ENCODE assay signal across 14 cellular contexts in the genomic region with DNA sequence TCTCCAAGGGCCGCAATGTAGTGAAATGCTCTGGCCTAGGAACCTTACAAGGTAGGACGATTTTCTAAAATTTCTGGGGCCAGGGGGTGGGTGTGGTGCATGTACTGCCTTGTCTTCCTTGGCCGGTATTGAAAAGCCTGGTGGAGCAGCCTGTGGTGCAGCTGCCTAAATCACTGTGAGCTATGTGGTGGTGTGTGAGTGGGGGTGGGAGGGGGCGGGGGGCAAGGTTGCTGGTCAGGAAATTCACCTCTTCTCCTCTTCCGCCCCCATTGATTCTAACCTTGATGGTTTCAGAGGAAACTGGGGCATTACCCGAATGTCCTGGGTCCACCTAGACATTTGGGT.
DNase-seq lines count a peak whose midpoint lies in the region; ATAC-seq, FAIRE-seq and TF ChIP-seq lines count a peak whose summit lies in the region.
"Had no signal": no experiment of that assay in that cellular context is flagged by ENCODE, and none has a peak within 500 bp of the region (broad histone marks: within the 10 kb centered on the region; RNA-seq: fewer than 3 reads in every experiment).

No MANE protein-coding gene starts in this region.

- TF ChIP-seq POLR2A in A549 (IDR thresholded peaks at IDR 0.05; ENCODE audit: low read length) = no peak

- H3K36me3 ChIP-seq in SK-N-SH (replicated peaks in 1 of 2; ENCODE audit: control insufficient read depth in 1 of 2, insufficient read depth in 2 of 2, low read length in 1 of 2) (peaks cover 13 to 26% of the 10 kb centered on the region in 2 experiments), mesenchymal stem cell (ENCODE audit: control insufficient read depth in 1 of 2, insufficient read depth in 2 of 2, low read depth in 1 of 2, low read length in 2 of 2) (peaks cover 0 to 13% of the 10 kb centered on the region in 2 experiments)
- H3K36me3 ChIP-seq: HAP-1 had no signal

- peaks cover 20% of the 10 kb centered on the region for H3K79me1 ChIP-seq in mesenchymal stem cell (replicated peaks; ENCODE audit: low read length, poor library complexity, severe bottlenecking)

- peak overlapping the region in 1 of 2 experiments; percentile 77 for H3K14ac ChIP-seq in mesenchymal stem cell (ENCODE audit: low read length in 2 of 2)

- H3K9me3 ChIP-seq in A549 (no peaks in the 10 kb centered on the region), SK-N-SH (no peaks in the 10 kb centered on the region), mesenchymal stem cell (ENCODE audit: control insufficient read depth, low read length) (no peaks in the 10 kb centered on the region)
- H3K9me3 ChIP-seq: HAP-1 had no signal

- H2BK15ac ChIP-seq in mesenchymal stem cell (ENCODE audit: low read depth, poor library complexity, severe bottlenecking) = no peak overlapping the region

- peak overlapping the region; percentile 14 to 64 for H3K18ac ChIP-seq in mesenchymal stem cell (ENCODE audit: low read depth in 1 of 2, low read length in 2 of 2)

- ATAC-seq in A549 = peak; percentile 32 to 53; a peak in 4 of 6 replicates
- no peak for ATAC-seq in GM21447 (IDR thresholded peaks at IDR 0.05; ENCODE audit: unreplicated experiment)

- H2AFZ ChIP-seq in SK-N-SH (ENCODE audit: low read depth) = no peak overlapping the region
- H2AFZ ChIP-seq in mesenchymal stem cell (ENCODE audit: low read depth, low read length) = peak overlapping the region; percentile 72

- no peak for TF ChIP-seq RAD21 in A549 (conservative IDR thresholded peaks at IDR 0.05 in 1 of 2, IDR thresholded peaks at IDR 0.05 in 1 of 2)
- TF ChIP-seq RAD21 in SK-N-SH (IDR thresholded peaks at IDR 0.05; ENCODE audit: low read length) = no peak

- H3K4me2 ChIP-seq in A549 (peak overlapping the region; percentile 75), SK-N-SH (peak overlapping the region; percentile 63), mesenchymal stem cell (ENCODE audit: low read length, poor library complexity, severe bottlenecking) (peak overlapping the region; percentile 17)

- peaks cover 17% of the 10 kb centered on the region for H3F3A ChIP-seq in SK-N-SH (replicated peaks; ENCODE audit: insufficient read depth)

- H3K4ac ChIP-seq in mesenchymal stem cell (ENCODE audit: low read depth in 1 of 2, low read length in 2 of 2) = peak overlapping the region in 1 of 2 experiments; percentile 73

- FAIRE-seq in A549 (lab: Jason Lieb, UNC) = no peak
- FAIRE-seq: A204.1 had no signal

- H3K9ac ChIP-seq in SK-N-SH = peak overlapping the region; percentile 11; the same call in 1 of the 2 replicates
- H3K9ac ChIP-seq in mesenchymal stem cell (ENCODE audit: low read length) = no peak overlapping the region

- no peak overlapping the region for H2AK5ac ChIP-seq in mesenchymal stem cell (ENCODE audit: low read length, severe bottlenecking)

- H3K27me3 ChIP-seq in SK-N-SH (ENCODE audit: insufficient read depth) (no peaks in the 10 kb centered on the region), mesenchymal stem cell (ENCODE audit: control insufficient read depth in 1 of 2, insufficient read depth in 1 of 2, low read length in 2 of 2) (no peaks in the 10 kb centered on the region)

- peaks cover 66% of the 10 kb centered on the region for H4K20me1 ChIP-seq in SK-N-SH (ENCODE audit: insufficient read depth)

- 37% methylated on average over 6 of the region's 6 CpGs for WGBS in A549 (ENCODE audit: missing lambda C conversion rate)
- 78% methylated on average over 4 of the region's 6 CpGs for WGBS in SK-N-SH (ENCODE audit: low lambda C conversion rate)
- 7% methylated on average over 4 of the region's 6 CpGs for WGBS in mesenchymal stem cell

- no peak for TF ChIP-seq EP300 in A549 (IDR thresholded peaks at IDR 0.05)
- TF ChIP-seq EP300 in SK-N-SH (IDR thresholded peaks at IDR 0.05; ENCODE audit: borderline replicate concordance in 1 of 2, low read depth in 1 of 2, low read length in 1 of 2) = no peak

- H3K79me2 ChIP-seq in SK-N-SH (ENCODE audit: insufficient read depth) = peaks cover 98% of the 10 kb centered on the region

- H3K9me2 ChIP-seq in SK-N-SH = no peaks in the 10 kb centered on the region

- H4K8ac ChIP-seq in mesenchymal stem cell (ENCODE audit: low read length) = peak overlapping the region; percentile 4

- no peak overlapping the region for H2BK5ac ChIP-seq in mesenchymal stem cell (ENCODE audit: low read depth, low read length, poor library complexity, severe bottlenecking)

- TF ChIP-seq CTCF in A549 (IDR thresholded peaks at IDR 0.05) (no peak), SK-N-SH (IDR thresholded peaks at IDR 0.05) (no peak), epithelial cell of esophagus (IDR thresholded peaks at IDR 0.05; ENCODE audit: insufficient read depth, low read depth, low read length, missing control alignments) (no peak)

- H3K23ac ChIP-seq in mesenchymal stem cell (ENCODE audit: low read length in 2 of 2) = no peak overlapping the region

- peak overlapping the region; percentile 38 for H2BK120ac ChIP-seq in mesenchymal stem cell (ENCODE audit: low read depth, low read length)

- POLR2A ChIA-PET in A549 (lab: Yijun Ruan, JAX) (no interaction called here), SK-N-SH (lab: Yijun Ruan, JAX) (no interaction called here)

- DNase-seq in A549 (ENCODE audit: low read depth in 1 of 2, low spot score in 1 of 2) = no peak
- no peak for DNase-seq in SK-N-SH
- no peak for DNase-seq in epithelial cell of esophagus (ENCODE audit: low read depth)
- DNase-seq in mesenchymal stem cell = no peak
- DNase-seq in NCI-H146 treated with DMSO at 0.1 percent for 48 hours (lab: John Stamatoyannopoulos, UW; ENCODE audit: unreplicated experiment) = no peak
- DNase-seq in NCI-H1436 treated with DMSO at 0.1 percent for 48 hours (lab: John Stamatoyannopoulos, UW) = no peak
- no peak for DNase-seq in activated naive CD4-positive, alpha-beta T cell treated with Interleukin-2 at 50 U/mL for 16 hours
- DNase-seq: activated naive CD8-positive, alpha-beta T cell treated with anti-CD3 and anti-CD28 coated beads, Interleukin-2, amount 10 ng/mL, durations not matched to agents 7 days and 5 days; effector CD4-positive, alpha-beta T cell; hippocampal formation; NCI-H524 had no signal

- peaks cover 75% of the 10 kb centered on the region for H3K4me1 ChIP-seq in A549
- H3K4me1 ChIP-seq in SK-N-SH (ENCODE audit: control insufficient read depth in 1 of 2, insufficient read depth in 2 of 2, low read depth in 1 of 2, low read length in 1 of 2) = peaks cover 17 to 45% of the 10 kb centered on the region in 2 experiments
- peaks cover 24% of the 10 kb centered on the region for H3K4me1 ChIP-seq in mesenchymal stem cell (ENCODE audit: control insufficient read depth, insufficient read depth, low read depth, low read length)

- CTCF ChIA-PET in A549 (lab: Yijun Ruan, JAX) (interaction anchor here (1.2 to 6.8 kb wide), 4 partner anchors 9 to 110 kb away, joined by 3 to 19 read pairs (median 4); no protein-coding TSS in a partner anchor), SK-N-SH (lab: Yijun Ruan, JAX) (interaction anchor here (0.9 to 1.8 kb wide), 3 partner anchors 12 to 105 kb away, joined by 4 to 6 read pairs (median 5); no protein-coding TSS in a partner anchor)

- peak overlapping the region; percentile 12 to 47 for H2BK12ac ChIP-seq in mesenchymal stem cell (ENCODE audit: low read length in 2 of 2)

- H3K27ac ChIP-seq in A549 = peak overlapping the region; percentile 91 to 92
- H3K27ac ChIP-seq in SK-N-SH (ENCODE audit: low read depth in 2 of 2, low read length in 1 of 2) = peak overlapping the region in 1 of 2 experiments; percentile 53; a peak in 2 of 4 replicates
- peak overlapping the region; percentile 39 for H3K27ac ChIP-seq in mesenchymal stem cell (ENCODE audit: low read length, poor library complexity, severe bottlenecking)

- no peak overlapping the region for H4K91ac ChIP-seq in mesenchymal stem cell (ENCODE audit: low read length)

- H3K4me3 ChIP-seq in A549 (peak overlapping the region; percentile 49), SK-N-SH (ENCODE audit: low read depth in 2 of 2, low read length in 1 of 2) (no peak overlapping the region; a peak in 1 of 4 replicates), epithelial cell of esophagus (ENCODE audit: low read length) (peak overlapping the region; percentile 91), mesenchymal stem cell (ENCODE audit: insufficient read depth in 1 of 2, low read depth in 1 of 2, low read length in 2 of 2) (peak overlapping the region in 1 of 2 experiments; percentile 22)
- H3K4me3 ChIP-seq: HAP-1 had no signal

TF ChIP-seq in A549, 52 proteins besides CTCF, POLR2A, EP300 and RAD21:
- TF ChIP-seq HDAC2 (IDR thresholded peaks at IDR 0.05) = no peak
- TF ChIP-seq SMC3 (IDR thresholded peaks at IDR 0.05) = no peak
- TF ChIP-seq, protein P1, sequence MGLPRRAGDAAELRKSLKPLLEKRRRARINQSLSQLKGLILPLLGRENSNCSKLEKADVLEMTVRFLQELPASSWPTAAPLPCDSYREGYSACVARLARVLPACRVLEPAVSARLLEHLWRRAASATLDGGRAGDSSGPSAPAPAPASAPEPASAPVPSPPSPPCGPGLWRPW (IDR thresholded peaks at IDR 0.05) = no peak
- TF ChIP-seq GATA3 (IDR thresholded peaks at IDR 0.05; ENCODE audit: borderline replicate concordance) = no peak
- TF ChIP-seq, protein P2, sequence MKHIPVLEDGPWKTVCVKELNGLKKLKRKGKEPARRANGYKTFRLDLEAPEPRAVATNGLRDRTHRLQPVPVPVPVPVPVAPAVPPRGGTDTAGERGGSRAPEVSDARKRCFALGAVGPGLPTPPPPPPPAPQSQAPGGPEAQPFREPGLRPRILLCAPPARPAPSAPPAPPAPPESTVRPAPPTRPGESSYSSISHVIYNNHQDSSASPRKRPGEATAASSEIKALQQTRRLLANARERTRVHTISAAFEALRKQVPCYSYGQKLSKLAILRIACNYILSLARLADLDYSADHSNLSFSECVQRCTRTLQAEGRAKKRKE (CRISPR knock-in tag; IDR thresholded peaks at IDR 0.05; ENCODE audit: low read depth) = no peak

TF ChIP-seq in SK-N-SH, 30 proteins besides CTCF, POLR2A, EP300 and RAD21:
- TF ChIP-seq EZH2phosphoT487 (IDR thresholded peaks at IDR 0.05; ENCODE audit: borderline replicate concordance, low read depth) (no peak), RFX5 (IDR thresholded peaks at IDR 0.05; ENCODE audit: low read length) (no peak)

Comparison
In these comparisons a context has a peak if more than half of its experiments do, and no peak if none do; other contexts are left out.
1. H3K4me2 ChIP-seq: peak in every context shown above with its lines; median percentile 75 in A549; 63 in SK-N-SH; 17 in mesenchymal stem cell.
2. H3K4me3 ChIP-seq: peak in A549 (single experiment) and epithelial cell of esophagus (single experiment); none in SK-N-SH (0 of 2).